16 cellular contexts compared by ENCODE assay signal in the genomic region with DNA sequence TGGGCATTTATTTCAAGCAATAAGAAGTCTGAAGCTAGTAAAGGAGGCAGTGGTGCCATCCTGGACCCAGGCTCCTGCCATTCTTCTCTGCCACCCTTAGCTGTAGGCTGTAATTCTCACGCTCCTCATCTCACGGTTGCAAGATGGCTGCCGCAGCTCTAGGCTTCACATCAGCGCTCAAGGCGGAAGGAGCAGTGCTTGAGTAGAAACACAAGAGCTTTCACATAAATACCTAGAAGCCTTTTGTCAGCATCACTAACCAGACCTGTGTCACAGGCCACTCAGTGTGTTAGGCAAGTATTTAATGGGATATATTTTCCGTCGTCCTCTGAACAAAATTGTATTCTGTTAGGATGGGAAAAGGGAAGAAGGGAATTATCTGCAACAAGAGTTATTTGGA.
"Had no signal": no experiment of that assay in that cellular context is flagged by ENCODE, and none has a peak within 500 bp of the region (broad histone marks: within the 10 kb centered on the region; RNA-seq: fewer than 3 reads in every experiment).

No MANE protein-coding gene starts in this region.

- DNase-seq: activated CD4-positive, alpha-beta T cell treated with anti-CD3 and anti-CD28 coated beads, Interleukin-2, amount 10 ng/mL, durations not matched to agents 24 days and 14 days; activated CD8-positive, alpha-beta memory T cell treated with anti-CD3 and anti-CD28 coated beads, Interleukin-2, amount 10 ng/mL, durations not matched to agents 7 days and 5 days; activated CD8-positive, alpha-beta T cell treated with anti-CD3 and anti-CD28 coated beads for 36 hours; activated effector memory CD4-positive, alpha-beta T cell treated with anti-CD3 and anti-CD28 coated beads, Interleukin-2, amount 50 U/mL, for 16 hours; activated naive CD4-positive, alpha-beta T cell treated with anti-CD3 and anti-CD28 coated beads, Interleukin-2, amount 10 ng/mL, durations not matched to agents 7 days and 5 days; activated T-cell treated with anti-CD3 and anti-CD28 coated beads for 4 hours; anterior cingulate cortex; body of pancreas; left lung; midbrain; natural killer cell; retina; stimulated activated CD4-positive, alpha-beta T cell treated with anti-CD3 and anti-CD28 coated beads, Interleukin-4, amount 100 ng/mL, for 24 hours; stimulated activated naive CD4-positive, alpha-beta T cell treated with Interleukin-2 at 50 U/mL for 16 hours had no signal

- H3K27me3 ChIP-seq: body of pancreas, left lung had no signal

- H3K27ac Mint-ChIP-seq: activated CD4-positive, alpha-beta T cell treated with anti-CD3 and anti-CD28 coated beads, Interleukin-2, amount 10 ng/mL, durations not matched to agents 24 days and 14 days; activated CD8-positive, alpha-beta memory T cell treated with anti-CD3 and anti-CD28 coated beads, Interleukin-2, amount 10 ng/mL, durations not matched to agents 7 days and 5 days; activated CD8-positive, alpha-beta T cell treated with anti-CD3 and anti-CD28 coated beads for 36 hours; activated naive CD4-positive, alpha-beta T cell treated with anti-CD3 and anti-CD28 coated beads, Interleukin-2, amount 10 ng/mL, durations not matched to agents 7 days and 5 days; natural killer cell; progenitor cell of endocrine pancreas had no signal

- ATAC-seq: activated CD8-positive, alpha-beta memory T cell treated with anti-CD3 and anti-CD28 coated beads, Interleukin-2, amount 10 ng/mL, durations not matched to agents 7 days and 5 days; activated CD8-positive, alpha-beta T cell treated with anti-CD3 and anti-CD28 coated beads for 36 hours; body of pancreas; natural killer cell had no signal

- H3K4me1 Mint-ChIP-seq: activated CD4-positive, alpha-beta T cell treated with anti-CD3 and anti-CD28 coated beads, Interleukin-2, amount 10 ng/mL, durations not matched to agents 24 days and 14 days; activated CD8-positive, alpha-beta memory T cell treated with anti-CD3 and anti-CD28 coated beads, Interleukin-2, amount 10 ng/mL, durations not matched to agents 7 days and 5 days; activated naive CD4-positive, alpha-beta T cell treated with anti-CD3 and anti-CD28 coated beads, Interleukin-2, amount 10 ng/mL, durations not matched to agents 7 days and 5 days; natural killer cell had no signal

- H3K27ac ChIP-seq: body of pancreas, left lung, VCaP had no signal

- H3K4me3 ChIP-seq: body of pancreas, left lung had no signal

- H3K27me3 Mint-ChIP-seq: activated CD4-positive, alpha-beta T cell treated with anti-CD3 and anti-CD28 coated beads, Interleukin-2, amount 10 ng/mL, durations not matched to agents 24 days and 14 days; activated CD8-positive, alpha-beta memory T cell treated with anti-CD3 and anti-CD28 coated beads, Interleukin-2, amount 10 ng/mL, durations not matched to agents 7 days and 5 days; activated CD8-positive, alpha-beta T cell treated with anti-CD3 and anti-CD28 coated beads for 36 hours; activated naive CD4-positive, alpha-beta T cell treated with anti-CD3 and anti-CD28 coated beads, Interleukin-2, amount 10 ng/mL, durations not matched to agents 7 days and 5 days; progenitor cell of endocrine pancreas had no signal

- H3K9me3 ChIP-seq: body of pancreas had no signal

- H3K4me1 ChIP-seq: body of pancreas, left lung had no signal

- H3K4me3 Mint-ChIP-seq: activated CD4-positive, alpha-beta T cell treated with anti-CD3 and anti-CD28 coated beads, Interleukin-2, amount 10 ng/mL, durations not matched to agents 24 days and 14 days; activated CD8-positive, alpha-beta memory T cell treated with anti-CD3 and anti-CD28 coated beads, Interleukin-2, amount 10 ng/mL, durations not matched to agents 7 days and 5 days; activated CD8-positive, alpha-beta T cell treated with anti-CD3 and anti-CD28 coated beads for 36 hours; activated naive CD4-positive, alpha-beta T cell treated with anti-CD3 and anti-CD28 coated beads, Interleukin-2, amount 10 ng/mL, durations not matched to agents 7 days and 5 days; natural killer cell had no signal
